9 cellular contexts compared by ENCODE assay signal in the genomic region with DNA sequence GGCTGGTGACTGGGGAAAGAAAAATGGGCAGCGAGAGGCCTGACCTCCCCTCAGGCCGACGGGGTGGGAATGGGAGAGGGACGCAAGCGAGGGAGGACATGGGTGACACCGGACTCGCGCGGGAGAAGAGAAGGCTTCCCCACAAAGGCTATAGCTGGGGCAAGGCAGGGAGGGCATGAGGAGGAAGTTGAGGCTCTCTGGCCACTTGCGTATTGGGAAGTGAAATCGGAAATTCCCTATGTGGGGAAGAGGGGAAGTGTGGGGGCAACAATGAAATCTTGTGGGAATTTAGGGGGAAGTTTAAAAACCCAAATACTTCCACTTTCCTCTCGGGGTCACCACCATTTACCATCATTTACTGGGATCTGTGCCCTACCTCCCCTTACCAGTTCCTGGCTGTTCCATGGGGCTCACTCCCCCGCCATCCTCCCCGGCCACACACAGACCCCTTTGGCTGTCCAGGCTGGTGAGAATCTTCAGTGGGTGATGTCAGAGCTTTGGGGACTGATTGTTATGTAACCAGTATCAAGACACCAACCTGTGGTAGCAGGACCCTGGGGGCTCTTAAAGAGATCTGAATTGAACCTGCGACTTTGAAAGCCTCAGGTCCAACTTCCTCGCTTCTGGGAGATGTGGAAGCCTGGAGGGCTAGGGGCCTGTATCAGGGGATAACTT. TPM values are rescaled to one million over a fixed set of nuclear protein-coding genes. Genes with fewer than 3 reads are reported as not detected.
DNase-seq lines count a peak whose midpoint lies in the region; ATAC-seq, FAIRE-seq and TF ChIP-seq lines count a peak whose summit lies in the region.
"Had no signal": no experiment of that assay in that cellular context is flagged by ENCODE, and none has a peak within 500 bp of the region (broad histone marks: within the 10 kb centered on the region; RNA-seq: fewer than 3 reads in every experiment).

No MANE protein-coding gene starts in this region.

- intact Hi-C loops in Caco-2 (cut with micrococcal nuclease; ENCODE audit: unreplicated experiment) = loop anchor here (2.0 kb wide), 1 partner anchor 15 kb away; no protein-coding TSS in a partner anchor

- H3K27me3 Mint-ChIP-seq in Caco-2 (ENCODE audit: insufficient read depth, unreplicated experiment) = no peaks in the 10 kb centered on the region
- no peaks in the 10 kb centered on the region for H3K27me3 Mint-ChIP-seq in central memory CD8-positive, alpha-beta T cell

- no peak for FAIRE-seq in RCC 7860 (lab: Jason Lieb, UNC)

- H3K4me3 ChIP-seq in Caco-2 (ENCODE audit: low read depth, low read length) (peak overlapping the region; percentile 93), Loucy (ENCODE audit: low read length, poor library complexity, severe bottlenecking) (peak overlapping the region; percentile 100), mucosa of rectum (ENCODE audit: low read length in 2 of 2) (peak overlapping the region; percentile 85 to 86)

- H3K27me3 ChIP-seq in Caco-2 (replicated peaks; ENCODE audit: control insufficient read depth, insufficient read depth, low read length) (no peaks in the 10 kb centered on the region), Loucy (ENCODE audit: insufficient read depth, low read length, poor library complexity, severe bottlenecking) (no peaks in the 10 kb centered on the region), mucosa of rectum (ENCODE audit: control insufficient read depth in 2 of 2, insufficient read depth in 2 of 2, low read length in 2 of 2) (no peaks in the 10 kb centered on the region)

- DNase-seq in Caco-2 = no peak
- DNase-seq in central memory CD8-positive, alpha-beta T cell (ENCODE audit: low spot score in 2 of 2) = no peak
- no peak for DNase-seq in RCC 7860 (ENCODE audit: low spot score)
- DNase-seq in NCI-H1092 (lab: John Stamatoyannopoulos, UW) = no peak
- no peak for DNase-seq in NCI-H2029 (lab: John Stamatoyannopoulos, UW)
- DNase-seq in NCI-H1417 treated with DMSO at 0.1 percent for 48 hours (lab: John Stamatoyannopoulos, UW) = no peak

- peaks cover 60% of the 10 kb centered on the region for H3K36me3 Mint-ChIP-seq in Caco-2 (ENCODE audit: insufficient read depth, unreplicated experiment)
- peaks cover 44% of the 10 kb centered on the region for H3K36me3 Mint-ChIP-seq in central memory CD8-positive, alpha-beta T cell (ENCODE audit: insufficient read depth)

- 0 out of 2 replicates have a peak, but pooled peaks cover 3% of the 10 kb centered on the region for H3K36me3 ChIP-seq in Caco-2 (ENCODE audit: control insufficient read depth, insufficient read depth, low read length)
- H3K36me3 ChIP-seq in Loucy (ENCODE audit: insufficient read depth, low read length) = no peaks in the 10 kb centered on the region
- peaks cover 4 to 7% of the 10 kb centered on the region in 2 donors for H3K36me3 ChIP-seq in mucosa of rectum (ENCODE audit: control insufficient read depth in 2 of 2, insufficient read depth in 2 of 2, low read length in 2 of 2)

- H3K4me2 ChIP-seq in Loucy (ENCODE audit: low read depth, low read length, poor library complexity, severe bottlenecking) = peak overlapping the region; percentile 99

- H3K27ac Mint-ChIP-seq in Caco-2 (ENCODE audit: unreplicated experiment) = peak overlapping the region; percentile 82
- H3K27ac Mint-ChIP-seq in central memory CD8-positive, alpha-beta T cell (ENCODE audit: low read depth) = peak overlapping the region; percentile 91

- H3K79me2 ChIP-seq in Loucy (ENCODE audit: insufficient read depth, low read length) = peaks cover 47% of the 10 kb centered on the region

- no peak for ATAC-seq in central memory CD8-positive, alpha-beta T cell (replicated peaks; ENCODE audit: extremely low read depth, poor library complexity, severe bottlenecking)

- H3K9me3 Mint-ChIP-seq in Caco-2 (ENCODE audit: unreplicated experiment) = no peaks in the 10 kb centered on the region
- H3K9me3 Mint-ChIP-seq in central memory CD8-positive, alpha-beta T cell = no peaks in the 10 kb centered on the region

- H3K9ac ChIP-seq in Loucy (ENCODE audit: low read depth, low read length, poor library complexity, severe bottlenecking) = peak overlapping the region; percentile 96
- peak overlapping the region; percentile 88 to 98 for H3K9ac ChIP-seq in mucosa of rectum (ENCODE audit: low read depth in 1 of 2, low read length in 2 of 2)

- H3K9me3 ChIP-seq in Caco-2 (no peaks in the 10 kb centered on the region), Loucy (ENCODE audit: insufficient read depth, low read depth, low read length) (no peaks in the 10 kb centered on the region), mucosa of rectum (ENCODE audit: control insufficient read depth in 2 of 2, low read length in 2 of 2) (no peaks in the 10 kb centered on the region)

- H3K4me1 ChIP-seq in Caco-2 (peaks cover 31% of the 10 kb centered on the region), Loucy (ENCODE audit: insufficient read depth, low read length, poor library complexity, severe bottlenecking) (peaks cover 44% of the 10 kb centered on the region), mucosa of rectum (ENCODE audit: control insufficient read depth in 2 of 2, insufficient read depth in 2 of 2, low read length in 2 of 2) (peaks cover 39 to 48% of the 10 kb centered on the region in 2 donors)

- peak overlapping the region; percentile 94 to 96 for H3K27ac ChIP-seq in mucosa of rectum (ENCODE audit: low read depth in 2 of 2, low read length in 2 of 2)

- POLR2A ChIA-PET in Caco-2 (lab: Charles Lee) = interaction anchor here (0.6 to 3.5 kb wide), 3 partner anchors 10 to 474 kb away, joined by 3 to 21 read pairs (median 7); no protein-coding TSS in a partner anchor

- H2AFZ ChIP-seq in Loucy (ENCODE audit: low read length) = peak overlapping the region; percentile 80

- H3F3A ChIP-seq in Loucy (ENCODE audit: low read depth) = 0 out of 2 replicates have a peak, but pooled peaks cover 3% of the 10 kb centered on the region

- no peaks in the 10 kb centered on the region for H3K9me2 ChIP-seq in Loucy (replicated peaks; ENCODE audit: low read depth, low read length)

- H4K20me1 ChIP-seq in Loucy (ENCODE audit: insufficient read depth, low read length, poor library complexity, severe bottlenecking) = peaks cover 20% of the 10 kb centered on the region

- CTCF ChIA-PET in Caco-2 (lab: Charles Lee) = interaction anchor here (0.6 to 3.2 kb wide), 5 partner anchors 9 to 100 kb away, joined by 3 to 17 read pairs (median 4); no protein-coding TSS in a partner anchor

- no peak for TF ChIP-seq CTCF in Caco-2 (IDR thresholded peaks at IDR 0.05; ENCODE audit: insufficient read depth in 1 of 2, low read depth in 1 of 2, low read length in 1 of 2, severe bottlenecking in 1 of 2, unreplicated experiment in 1 of 2)
- TF ChIP-seq CTCF in Loucy (conservative IDR thresholded peaks at IDR 0.05; ENCODE audit: low read length) = no peak

- TSS peak; percentile 88 for BruUV-seq in Caco-2 (replicated peaks; lab: Mats Ljungman, UMichigan)

- H3K4me1 Mint-ChIP-seq in Caco-2 (ENCODE audit: low read depth, unreplicated experiment) = peaks cover 14% of the 10 kb centered on the region
- H3K4me1 Mint-ChIP-seq in central memory CD8-positive, alpha-beta T cell = peaks cover 67% of the 10 kb centered on the region

- H3K4me3 Mint-ChIP-seq in Caco-2 (ENCODE audit: unreplicated experiment) = peak overlapping the region; percentile 85
- H3K4me3 Mint-ChIP-seq in central memory CD8-positive, alpha-beta T cell = peak overlapping the region; percentile 96

RNA-seq across cellular contexts. Expression of a gene that starts 0.9 kb away (rescaled TPM):
- total RNA-seq in Caco-2 (2022) = 123 and 129 TPM in 2 replicates

RNA-seq across cellular contexts. Expression of a gene that starts 34.9 kb away (rescaled TPM):
- total RNA-seq in Caco-2 (2022) = 29.1 and 36.0 TPM in 2 replicates

RNA-seq across cellular contexts. Expression of a gene that starts 37.6 kb away (rescaled TPM):
- 27.9 and 31.1 TPM in 2 replicates for total RNA-seq in Caco-2 (2022)

RNA-seq across cellular contexts. Expression of a gene that starts 45.1 kb away (rescaled TPM):
- total RNA-seq in Caco-2 (2022) = 7.4 and 7.7 TPM in 2 replicates

RNA-seq across cellular contexts. Expression of a gene that starts 56.3 kb away (rescaled TPM):
- total RNA-seq in Caco-2 (2022) = not detected in 2 replicates
- total RNA-seq: LHCN-M2 had no signal
